16 cellular contexts compared by ENCODE assay signal in genomic region chr18:43420950-43421349, GRCh38.
DNase-seq lines count a peak whose midpoint lies in the region; TF ChIP-seq lines count a peak whose summit lies in the region.
"Had no signal": no experiment of that assay in that cellular context is flagged by ENCODE, and none has a peak within 500 bp of the region (broad histone marks: within the 10 kb centered on the region; RNA-seq: fewer than 3 reads in every experiment).

No MANE protein-coding gene starts in this region.

- no peak overlapping the region for H3K4me3 ChIP-seq in DOHH2 (ENCODE audit: low read length)
- no peak overlapping the region for H3K4me3 ChIP-seq in KMS-11 (IDR thresholded peaks at IDR 0.05; ENCODE audit: insufficient read depth, low read depth, low read length)
- no peak overlapping the region for H3K4me3 ChIP-seq in astrocyte of the cerebellum (ENCODE audit: low read depth, low read length)
- H3K4me3 ChIP-seq: BLaER1 treated with 17β-estradiol and CSF1 and Interleukin-3, amounts not matched to agents 10 nM and 100 nM had no signal

- TF ChIP-seq CTCF in DOHH2 (IDR thresholded peaks at IDR 0.05; ENCODE audit: low read depth, low read length, poor library complexity, severe bottlenecking) (peak; percentile 13), KMS-11 (conservative IDR thresholded peaks at IDR 0.05; ENCODE audit: low read depth, low read length) (0 out of 2 replicates have a peak, but pooled peaks have one; percentile 13), astrocyte of the cerebellum (IDR thresholded peaks at IDR 0.05; ENCODE audit: low read depth, low read length, missing control alignments) (peak; percentile 33)

- no peaks in the 10 kb centered on the region for H3K9me2 ChIP-seq in DOHH2 (replicated peaks; ENCODE audit: control insufficient read depth, low read length)

- H2AFZ ChIP-seq in KMS-11 (ENCODE audit: low read depth), result no peak overlapping the region

- no peak overlapping the region for H3K27ac Mint-ChIP-seq in activated T-cell treated with anti-CD3 and anti-CD28 coated beads, Interleukin-2, amount 50 U/mL, for 24 hours
- H3K27ac Mint-ChIP-seq: HFFc6, naive B cell had no signal

- no peak overlapping the region for H3K27ac ChIP-seq in DOHH2 (ENCODE audit: low read depth, low read length)
- no peak overlapping the region for H3K27ac ChIP-seq in KMS-11
- H3K27ac ChIP-seq: BLaER1 treated with 17β-estradiol and CSF1 and Interleukin-3, amounts not matched to agents 10 nM and 100 nM had no signal

- H3K4me3 Mint-ChIP-seq in activated T-cell treated with anti-CD3 and anti-CD28 coated beads, Interleukin-2, amount 50 U/mL, for 24 hours, result no peak overlapping the region
- H3K4me3 Mint-ChIP-seq: HFFc6, naive B cell had no signal

- H3K36me3 ChIP-seq in DOHH2 (ENCODE audit: control insufficient read depth, low read length) (no peaks in the 10 kb centered on the region), KMS-11 (ENCODE audit: insufficient read depth) (no peaks in the 10 kb centered on the region)
- H3K36me3 ChIP-seq: BLaER1 treated with 17β-estradiol and CSF1 and Interleukin-3, amounts not matched to agents 10 nM and 100 nM had no signal

- peaks cover 14% of the 10 kb centered on the region for H3K9me3 Mint-ChIP-seq in activated T-cell treated with anti-CD3 and anti-CD28 coated beads, Interleukin-2, amount 50 U/mL, for 24 hours

- H3K79me2 ChIP-seq in DOHH2 (ENCODE audit: control insufficient read depth, low read length) (no peaks in the 10 kb centered on the region), KMS-11 (ENCODE audit: insufficient read depth, low read depth) (no peaks in the 10 kb centered on the region)

- no peaks in the 10 kb centered on the region for H3K9me3 ChIP-seq in DOHH2 (ENCODE audit: control insufficient read depth, insufficient read depth, low read length)

- no peaks in the 10 kb centered on the region for H3K36me3 Mint-ChIP-seq in activated T-cell treated with anti-CD3 and anti-CD28 coated beads, Interleukin-2, amount 50 U/mL, for 24 hours (ENCODE audit: low read depth)
- H3K36me3 Mint-ChIP-seq: naive B cell had no signal

- H3K27me3 ChIP-seq in DOHH2 (ENCODE audit: control insufficient read depth, low read length) (no peaks in the 10 kb centered on the region), KMS-11 (ENCODE audit: insufficient read depth, low read depth) (no peaks in the 10 kb centered on the region)
- H3K27me3 ChIP-seq: BLaER1 treated with 17β-estradiol and CSF1 and Interleukin-3, amounts not matched to agents 10 nM and 100 nM had no signal

- DNase-seq in astrocyte of the cerebellum (ENCODE audit: low read depth), result no peak
- peak; percentile 6 for DNase-seq in kidney tubule cell (ENCODE audit: low spot score)
- DNase-seq in activated CD8-positive, alpha-beta memory T cell treated with anti-CD3 and anti-CD28 coated beads, Interleukin-2, amount 50 U/mL, for 48 hours, result no peak
- DNase-seq in activated T-cell treated with anti-CD3 and anti-CD28 coated beads, Interleukin-2, amount 50 U/mL, for 24 hours, result no peak
- no peak for DNase-seq in activated T-cell treated with anti-CD3 and anti-CD28 coated beads, Interleukin-2, amount 50 U/mL, for 1 hour
- DNase-seq in activated CD8-positive, alpha-beta memory T cell treated with anti-CD3 and anti-CD28 coated beads, Interleukin-2, amount 50 U/mL, for 4 hours, result no peak
- DNase-seq: activated CD4-positive, CD25-positive, alpha-beta regulatory T cell treated with anti-CD3 and anti-CD28 coated beads, Interleukin-2, amount 50 U/mL, for 72 hours; activated T-cell treated with anti-CD3 and anti-CD28 coated beads, Interleukin-2, amount 50 U/mL, for 48 hours; HFFc6; kidney glomerular epithelial cell; naive B cell; NCI-H1436 treated with DMSO at 0.1 percent for 48 hours; SW 1271 had no signal

- H3K4me1 ChIP-seq in DOHH2 (ENCODE audit: control insufficient read depth, low read length) (no peaks in the 10 kb centered on the region), KMS-11 (ENCODE audit: low read depth, poor library complexity, severe bottlenecking) (no peaks in the 10 kb centered on the region)
- H3K4me1 ChIP-seq: BLaER1 treated with 17β-estradiol and CSF1 and Interleukin-3, amounts not matched to agents 10 nM and 100 nM had no signal

- H3K9ac ChIP-seq in KMS-11, result no peak overlapping the region
- H3K9ac ChIP-seq: BLaER1 treated with 17β-estradiol and CSF1 and Interleukin-3, amounts not matched to agents 10 nM and 100 nM had no signal

- H3K4me1 Mint-ChIP-seq in activated T-cell treated with anti-CD3 and anti-CD28 coated beads, Interleukin-2, amount 50 U/mL, for 24 hours (ENCODE audit: low read depth), result no peaks in the 10 kb centered on the region
- H3K4me1 Mint-ChIP-seq: naive B cell had no signal

- H3K4me2 ChIP-seq in DOHH2 (ENCODE audit: low read length) (no peak overlapping the region), KMS-11 (no peak overlapping the region)
- H3K4me2 ChIP-seq: BLaER1 treated with 17β-estradiol and CSF1 and Interleukin-3, amounts not matched to agents 10 nM and 100 nM had no signal

- no peaks in the 10 kb centered on the region for H3K27me3 Mint-ChIP-seq in activated T-cell treated with anti-CD3 and anti-CD28 coated beads, Interleukin-2, amount 50 U/mL, for 24 hours
- H3K27me3 Mint-ChIP-seq: naive B cell had no signal

- in situ Hi-C loops in astrocyte of the cerebellum (cut with HindIII; ENCODE audit: low sequenced_read_pairs), result no loop called here

- H4K20me1 ChIP-seq in DOHH2 (ENCODE audit: control insufficient read depth, insufficient read depth, low read depth, low read length) (no peaks in the 10 kb centered on the region), KMS-11 (ENCODE audit: insufficient read depth) (no peaks in the 10 kb centered on the region)
- H4K20me1 ChIP-seq: BLaER1 treated with 17β-estradiol and CSF1 and Interleukin-3, amounts not matched to agents 10 nM and 100 nM had no signal

- no peaks in the 10 kb centered on the region for H3F3A ChIP-seq in DOHH2 (ENCODE audit: control insufficient read depth, insufficient read depth)
